Comparison of ENCODE assay signal across 8 cellular contexts in the genomic region with DNA sequence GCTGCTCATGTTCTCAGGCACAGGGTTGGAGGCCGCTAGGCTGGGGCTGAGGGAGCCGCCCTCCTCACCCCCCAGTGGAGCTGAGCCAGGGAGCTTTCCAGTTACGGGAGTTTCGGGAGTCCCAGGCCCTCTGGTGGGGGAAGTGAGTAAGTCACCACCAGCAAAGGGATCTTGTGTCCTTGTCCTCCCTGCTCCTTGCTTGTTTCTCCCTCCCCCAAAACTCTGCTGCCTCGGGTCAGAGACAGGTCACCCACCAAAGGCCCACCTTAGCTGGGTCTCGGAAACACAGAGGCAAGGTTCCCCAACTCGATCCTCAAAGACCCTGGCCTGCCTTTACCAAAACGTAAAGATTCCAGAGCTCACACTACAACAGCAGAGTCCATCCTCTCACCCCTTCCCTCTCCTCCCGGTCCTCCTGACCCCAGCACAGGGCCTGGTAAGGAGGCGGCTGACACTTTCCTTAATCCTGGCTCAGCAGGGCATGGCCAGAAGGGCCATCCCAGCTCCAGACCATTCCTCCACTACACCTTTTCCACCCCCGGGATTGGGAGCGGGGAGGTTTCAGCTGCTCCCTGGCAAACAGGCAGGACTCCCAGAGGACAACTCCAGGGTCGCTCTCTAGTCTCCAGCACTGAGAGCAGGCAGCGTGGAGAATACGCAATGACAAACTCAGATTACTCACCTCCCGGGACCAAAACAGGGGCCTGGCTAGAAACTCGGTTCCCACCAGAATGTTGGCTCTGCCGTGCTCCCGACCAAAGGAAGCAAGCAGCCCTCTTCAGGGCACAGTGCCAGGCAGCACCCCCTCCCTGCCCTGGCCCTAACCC.
DNase-seq lines count a peak whose midpoint lies in the region; ATAC-seq, FAIRE-seq and TF ChIP-seq lines count a peak whose summit lies in the region.

No MANE protein-coding gene starts in this region.

- no peaks in the 10 kb centered on the region for H3K79me2 ChIP-seq in KMS-11 (ENCODE audit: insufficient read depth, low read depth)

- H3K36me3 ChIP-seq in KMS-11 (ENCODE audit: insufficient read depth) (no peaks in the 10 kb centered on the region), brain microvascular endothelial cell (replicated peaks) (peaks cover 7% of the 10 kb centered on the region), iPS-18a (ENCODE audit: control insufficient read depth, low read depth, low read length) (peaks cover 14% of the 10 kb centered on the region), small intestine (ENCODE audit: control insufficient read depth in 2 of 2, insufficient read depth in 2 of 2, low read length in 2 of 2) (peaks cover 4 to 6% of the 10 kb centered on the region in 2 donors)

- no peak for DNase-seq in activated naive CD4-positive, alpha-beta T cell treated with Interleukin-2 at 50 U/mL for 16 hours
- peak; percentile 90 for DNase-seq in OCI-M1 (lab: John Stamatoyannopoulos, UW)
- DNase-seq in brain microvascular endothelial cell = peak; percentile 61
- peak; percentile 70 for DNase-seq in small intestine

- no peaks in the 10 kb centered on the region for H3K9me3 Mint-ChIP-seq in activated naive CD4-positive, alpha-beta T cell treated with anti-CD3 and anti-CD28 coated beads, Interleukin-2, amount 50 U/mL, for 24 hours

- peak overlapping the region; percentile 30 for H3K27ac Mint-ChIP-seq in activated naive CD4-positive, alpha-beta T cell treated with anti-CD3 and anti-CD28 coated beads, Interleukin-2, amount 50 U/mL, for 24 hours

- H3K4me2 ChIP-seq in KMS-11 = no peak overlapping the region

- no peaks in the 10 kb centered on the region for H3K27me3 Mint-ChIP-seq in activated naive CD4-positive, alpha-beta T cell treated with anti-CD3 and anti-CD28 coated beads, Interleukin-2, amount 50 U/mL, for 24 hours

- H3K4me3 ChIP-seq in KMS-11 (IDR thresholded peaks at IDR 0.05; ENCODE audit: insufficient read depth, low read depth, low read length) (no peak overlapping the region), brain microvascular endothelial cell (ENCODE audit: low read depth, low read length) (no peak overlapping the region), iPS-18a (ENCODE audit: low read length) (no peak overlapping the region), small intestine (ENCODE audit: low read depth in 1 of 2, low read length in 2 of 2) (no peak overlapping the region)

- peaks cover 17% of the 10 kb centered on the region for H3K4me1 ChIP-seq in KMS-11 (ENCODE audit: low read depth, poor library complexity, severe bottlenecking)
- peaks cover 20% of the 10 kb centered on the region for H3K4me1 ChIP-seq in iPS-18a (ENCODE audit: control insufficient read depth, low read depth, low read length)
- no peaks in the 10 kb centered on the region for H3K4me1 ChIP-seq in small intestine (ENCODE audit: control insufficient read depth in 2 of 2, insufficient read depth in 1 of 2, low read depth in 1 of 2, low read length in 1 of 2)

- H4K20me1 ChIP-seq in KMS-11 (ENCODE audit: insufficient read depth) = no peaks in the 10 kb centered on the region

- H3K27me3 ChIP-seq in KMS-11 (ENCODE audit: insufficient read depth, low read depth) = no peaks in the 10 kb centered on the region
- H3K27me3 ChIP-seq in brain microvascular endothelial cell (replicated peaks) = no peaks in the 10 kb centered on the region
- no peaks in the 10 kb centered on the region for H3K27me3 ChIP-seq in iPS-18a (ENCODE audit: control insufficient read depth, insufficient read depth, low read length)
- H3K27me3 ChIP-seq in small intestine (ENCODE audit: control insufficient read depth in 2 of 2, insufficient read depth in 2 of 2, low read length in 2 of 2) = no peaks in the 10 kb centered on the region

- WGBS in small intestine, 3 donors = 43 to 56% (median 50%) methylated on average over 19 of the region's 19 CpGs

- H3K27ac ChIP-seq in KMS-11 (no peak overlapping the region), brain microvascular endothelial cell (no peak overlapping the region), iPS-18a (ENCODE audit: low read length) (peak overlapping the region; percentile 18), small intestine (ENCODE audit: low read depth in 1 of 2, low read length in 1 of 2) (peak overlapping the region in 1 of 2 donors; percentile 4)

- no peaks in the 10 kb centered on the region for H3K9me3 ChIP-seq in iPS-18a (ENCODE audit: control insufficient read depth, low read depth, low read length)
- H3K9me3 ChIP-seq in small intestine (ENCODE audit: control insufficient read depth, low read depth) = no peaks in the 10 kb centered on the region

- no peak overlapping the region for H3K4me3 Mint-ChIP-seq in activated naive CD4-positive, alpha-beta T cell treated with anti-CD3 and anti-CD28 coated beads, Interleukin-2, amount 50 U/mL, for 24 hours

- H3K4me1 Mint-ChIP-seq in activated naive CD4-positive, alpha-beta T cell treated with anti-CD3 and anti-CD28 coated beads, Interleukin-2, amount 50 U/mL, for 24 hours = peaks cover 23% of the 10 kb centered on the region

- peak; percentile 71 for TF ChIP-seq CTCF in KMS-11 (conservative IDR thresholded peaks at IDR 0.05; ENCODE audit: low read depth, low read length)
- peak; percentile 86 for TF ChIP-seq CTCF in brain microvascular endothelial cell (IDR thresholded peaks at IDR 0.05; ENCODE audit: low read depth, low read length, missing control alignments)

- H3K9ac ChIP-seq in KMS-11 (no peak overlapping the region), iPS-18a (ENCODE audit: low read length) (no peak overlapping the region)

- in situ Hi-C loops in brain microvascular endothelial cell (cut with HindIII; ENCODE audit: low pct_ligation_motif_present, low sequenced_read_pairs) = no loop called here

- peaks cover 4% of the 10 kb centered on the region for H3K36me3 Mint-ChIP-seq in activated naive CD4-positive, alpha-beta T cell treated with anti-CD3 and anti-CD28 coated beads, Interleukin-2, amount 50 U/mL, for 24 hours

- no peak for ATAC-seq in HG03280 (IDR thresholded peaks at IDR 0.05; ENCODE audit: unreplicated experiment)

- H2AFZ ChIP-seq in KMS-11 (ENCODE audit: low read depth) = no peak overlapping the region

- no peak for FAIRE-seq in small intestine (lab: Jason Lieb, UNC)
